In the genomic region with DNA sequence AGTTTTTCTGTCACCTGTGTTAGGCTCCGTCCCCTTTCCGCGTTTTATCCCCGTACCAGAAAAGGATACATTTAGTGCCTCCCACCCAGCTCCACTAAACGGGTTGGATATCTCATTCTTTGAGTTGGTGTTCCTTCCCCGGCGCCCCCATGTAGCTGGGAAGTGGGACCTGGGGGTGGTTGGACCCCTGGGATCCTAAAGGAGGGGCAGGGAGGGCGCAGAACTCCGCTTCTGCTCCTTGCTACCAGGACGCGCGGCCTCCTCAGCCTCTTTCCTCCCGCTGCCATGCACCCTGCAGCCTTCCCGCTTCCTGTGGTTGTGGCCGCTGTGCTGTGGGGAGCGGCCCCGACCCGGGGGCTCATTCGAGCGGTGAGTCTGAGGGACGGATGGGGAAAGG, we compare ENCODE assay signal across 7 cellular contexts. TPM values are rescaled to one million over a fixed set of nuclear protein-coding genes. Genes with fewer than 3 reads are reported as not detected.
A peak's percentile ranks its signal among the peaks of the same experiment; 100 is the strongest.
DNase-seq lines count a peak whose midpoint lies in the region; ATAC-seq and TF ChIP-seq lines count a peak whose summit lies in the region.

No MANE protein-coding gene starts in this region.

- H3K9ac ChIP-seq in IMR-90 (ENCODE audit: low read depth, low read length): peak overlapping the region; percentile 84
- H3K9ac ChIP-seq in trophoblast cell (ENCODE audit: low read length): peak overlapping the region; percentile 91

- intact Hi-C loops in IMR-90 (cut with micrococcal nuclease): loop anchor here (1.0 kb wide), 1 partner anchor 31 kb away; no protein-coding TSS in a partner anchor
- intact Hi-C loops in activated CD8-positive, alpha-beta T cell treated with anti-CD3 and anti-CD28 coated beads for 36 hours (cut with micrococcal nuclease): no loop called here

- H3K9me3 Mint-ChIP-seq in activated CD8-positive, alpha-beta T cell treated with anti-CD3 and anti-CD28 coated beads for 36 hours: no peaks in the 10 kb centered on the region

- H3K4me2 ChIP-seq in IMR-90 (ENCODE audit: low read depth, low read length) (peak overlapping the region; percentile 72), trophoblast cell (ENCODE audit: low read length) (peak overlapping the region; percentile 93)

- ATAC-seq in IMR-90 (ENCODE audit: low read depth): no peak
- no peak for ATAC-seq in activated CD8-positive, alpha-beta T cell treated with anti-CD3 and anti-CD28 coated beads for 36 hours
- no peak for ATAC-seq in HG02623 (IDR thresholded peaks at IDR 0.05; ENCODE audit: unreplicated experiment)
- no peak for ATAC-seq in GM18519 (IDR thresholded peaks at IDR 0.05; ENCODE audit: low FRiP score, unreplicated experiment)

- H3K27ac Mint-ChIP-seq in activated CD8-positive, alpha-beta T cell treated with anti-CD3 and anti-CD28 coated beads for 36 hours: peak overlapping the region; percentile 98

- peak overlapping the region; percentile 72 for H4K5ac ChIP-seq in IMR-90 (ENCODE audit: low read depth, low read length)

- H3K27ac ChIP-seq in IMR-90 (ENCODE audit: insufficient read depth, low read length) (peak overlapping the region; percentile 78), esophagus (ENCODE audit: low read depth in 2 of 2, low read length in 1 of 2) (peak overlapping the region; percentile 90 to 99), trophoblast cell (ENCODE audit: low read depth, low read length) (peak overlapping the region; percentile 97)

- H3K27me3 Mint-ChIP-seq in activated CD8-positive, alpha-beta T cell treated with anti-CD3 and anti-CD28 coated beads for 36 hours: no peaks in the 10 kb centered on the region

- peaks cover 80% of the 10 kb centered on the region for H3K36me3 Mint-ChIP-seq in activated CD8-positive, alpha-beta T cell treated with anti-CD3 and anti-CD28 coated beads for 36 hours (ENCODE audit: low read depth)

- TF ChIP-seq CTCF in IMR-90 (conservative IDR thresholded peaks at IDR 0.05; ENCODE audit: low read depth, low read length): no peak
- no peak for TF ChIP-seq CTCF in activated CD8-positive, alpha-beta T cell treated with anti-CD3 and anti-CD28 coated beads for 36 hours (IDR thresholded peaks at IDR 0.05)

- BruUV-seq in IMR-90 (replicated peaks; lab: Mats Ljungman, UMichigan): TSS peak; percentile 83

- H2AK5ac ChIP-seq in IMR-90 (ENCODE audit: low read depth, low read length) (peak overlapping the region; percentile 93), trophoblast cell (ENCODE audit: low read length) (peak overlapping the region; percentile 95)

- peaks cover 15% of the 10 kb centered on the region; the same call in 1 of the 2 replicates for H3K9me1 ChIP-seq in IMR-90 (ENCODE audit: insufficient read depth, low read length)

- H2AK9ac ChIP-seq in IMR-90 (replicated peaks; ENCODE audit: low read depth, low read length, poor library complexity): peak overlapping the region; percentile 99

- TF ChIP-seq POLR2A in IMR-90 (IDR thresholded peaks at IDR 0.05; ENCODE audit: low read depth, low read length): peak; percentile 8

- H4K91ac ChIP-seq in IMR-90 (ENCODE audit: insufficient read depth, low read depth, low read length) (peak overlapping the region; percentile 83; the same call in 1 of the 2 replicates), trophoblast cell (ENCODE audit: low read depth, low read length) (peak overlapping the region; percentile 88)

- peaks cover 18% of the 10 kb centered on the region for H3K79me2 ChIP-seq in trophoblast cell (ENCODE audit: control insufficient read depth, insufficient read depth, low read length, poor library complexity)

- TF ChIP-seq RAD21 in IMR-90 (IDR thresholded peaks at IDR 0.05; ENCODE audit: low read length): no peak

- H3K4ac ChIP-seq in IMR-90 (ENCODE audit: low read depth, low read length) (peak overlapping the region; percentile 92), trophoblast cell (ENCODE audit: low read depth, low read length) (peak overlapping the region; percentile 90)

- H3K18ac ChIP-seq in IMR-90 (ENCODE audit: low read depth, low read length) (no peak overlapping the region), trophoblast cell (ENCODE audit: low read length) (peak overlapping the region; percentile 80)

- dilution Hi-C loops in IMR-90 (cut with HindIII; ENCODE audit: low sequenced_read_pairs, unreplicated experiment): no loop called here

- H3K4me1 Mint-ChIP-seq in activated CD8-positive, alpha-beta T cell treated with anti-CD3 and anti-CD28 coated beads for 36 hours (ENCODE audit: low read depth): peaks cover 63% of the 10 kb centered on the region

- POLR2A ChIA-PET in IMR-90 (lab: Charles Lee; ENCODE audit: unreplicated experiment): interaction anchor here (0.6 to 2.0 kb wide), 2 partner anchors 8 to 26 kb away, joined by 3 to 14 read pairs; a partner anchor contains a TSS
- POLR2A ChIA-PET in activated CD8-positive, alpha-beta T cell treated with anti-CD3 and anti-CD28 coated beads for 36 hours (lab: Charles Lee): interaction anchor here (0.8 to 20.8 kb wide), 19 partner anchors 7 to 237 kb away, joined by 3 to 627 read pairs (median 7); a partner anchor contains a TSS

- H2BK12ac ChIP-seq in trophoblast cell (ENCODE audit: low read length): peak overlapping the region; percentile 38

- H2BK20ac ChIP-seq in IMR-90 (ENCODE audit: low read depth, low read length): no peak overlapping the region

- H2BK120ac ChIP-seq in IMR-90 (ENCODE audit: low read depth, low read length): peak overlapping the region; percentile 50; the same call in 1 of the 2 replicates
- peak overlapping the region; percentile 81 for H2BK120ac ChIP-seq in trophoblast cell (ENCODE audit: insufficient read depth, low read length, poor library complexity)

- peak overlapping the region; percentile 97 for H3K4me3 Mint-ChIP-seq in activated CD8-positive, alpha-beta T cell treated with anti-CD3 and anti-CD28 coated beads for 36 hours

- DNase-seq in IMR-90 (no peak), trophoblast cell (no peak), NCI-H446 (lab: John Stamatoyannopoulos, UW) (no peak)
- peak; percentile 64 for DNase-seq in activated CD8-positive, alpha-beta T cell treated with anti-CD3 and anti-CD28 coated beads for 36 hours

- H2AFZ ChIP-seq in IMR-90 (replicated peaks; ENCODE audit: low read length, poor library complexity) (peak overlapping the region; percentile 89), trophoblast cell (ENCODE audit: insufficient read depth, low read length, poor library complexity) (peak overlapping the region; percentile 20)

- H3K4me3 ChIP-seq in IMR-90 (ENCODE audit: insufficient read depth, low read depth, low read length): peak overlapping the region; percentile 68
- peak overlapping the region; percentile 76 to 83 for H3K4me3 ChIP-seq in esophagus (ENCODE audit: low read depth in 1 of 2, low read length in 2 of 2)
- peak overlapping the region; percentile 85 for H3K4me3 ChIP-seq in trophoblast cell (ENCODE audit: low read depth, low read length)

- H3K23ac ChIP-seq in IMR-90 (ENCODE audit: low read depth, low read length): peak overlapping the region; percentile 79
- H3K23ac ChIP-seq in trophoblast cell (ENCODE audit: low read length): no peak overlapping the region

- H4K8ac ChIP-seq in IMR-90 (ENCODE audit: low read depth in 2 of 2, low read length in 2 of 2): peak overlapping the region; percentile 82 to 99
- H4K8ac ChIP-seq in trophoblast cell (ENCODE audit: low read depth, low read length): peak overlapping the region; percentile 92

- CTCF ChIA-PET in IMR-90 (lab: Yijun Ruan, JAX): interaction anchor here (1.6 kb wide), 1 partner anchor 27 kb away, joined by 3 read pairs; a partner anchor contains a TSS
- CTCF ChIA-PET in activated CD8-positive, alpha-beta T cell treated with anti-CD3 and anti-CD28 coated beads for 36 hours (lab: Charles Lee): interaction anchor here (0.8 to 3.1 kb wide), 7 partner anchors 8 to 40 kb away, joined by 3 to 24 read pairs (median 4); a partner anchor contains a TSS

- WGBS in IMR-90 (ENCODE audit: extremely low coverage in 2 of 2, insufficient read length in 1 of 2), 2 experiments: no CpG with 5 or more reads among the region's 21 CpGs
- WGBS in esophagus, 2 donors: 1% methylated on average over 20 to 21 of the region's 21 CpGs
- no CpG with 5 or more reads among the region's 21 CpGs for WGBS in trophoblast cell (ENCODE audit: extremely low coverage, insufficient coverage, insufficient read length)

- H3K27me3 ChIP-seq in IMR-90 (ENCODE audit: control insufficient read depth, insufficient read depth, low read length) (no peaks in the 10 kb centered on the region), esophagus (ENCODE audit: control insufficient read depth in 1 of 2, insufficient read depth in 2 of 2, low read length in 2 of 2) (no peaks in the 10 kb centered on the region), trophoblast cell (ENCODE audit: insufficient read depth, low read length) (no peaks in the 10 kb centered on the region)

- H3K14ac ChIP-seq in IMR-90 (replicated peaks; ENCODE audit: low read depth, low read length) (peak overlapping the region; percentile 69), trophoblast cell (ENCODE audit: low read length) (peak overlapping the region; percentile 95)

- H3K56ac ChIP-seq in IMR-90 (ENCODE audit: extremely low read depth, insufficient read depth, low read length): peak overlapping the region; percentile 90

- H2BK15ac ChIP-seq in IMR-90 (ENCODE audit: low read depth, low read length): no peak overlapping the region

- in situ Hi-C loops in IMR-90 (cut with MboI; ENCODE audit: low sequenced_read_pairs): no loop called here

- H3K4me1 ChIP-seq in IMR-90 (ENCODE audit: control insufficient read depth, insufficient read depth, low read length) (peaks cover 17% of the 10 kb centered on the region), esophagus (ENCODE audit: control insufficient read depth in 2 of 2, insufficient read depth in 2 of 2, low read length in 1 of 2) (peaks cover 8 to 13% of the 10 kb centered on the region in 2 donors), trophoblast cell (ENCODE audit: control insufficient read depth in 1 of 2, insufficient read depth in 2 of 2, low read length in 2 of 2) (peaks cover 19 to 23% of the 10 kb centered on the region in 2 experiments)

- peaks cover 44% of the 10 kb centered on the region for H4K20me1 ChIP-seq in IMR-90 (ENCODE audit: insufficient read depth, low read length)

- H3K36me3 ChIP-seq in IMR-90 (ENCODE audit: control insufficient read depth, insufficient read depth, low read length) (peaks cover 48% of the 10 kb centered on the region), esophagus (ENCODE audit: control insufficient read depth in 2 of 2, insufficient read depth in 2 of 2, low read length in 1 of 2) (peaks cover 5 to 39% of the 10 kb centered on the region in 2 donors), trophoblast cell (ENCODE audit: control insufficient read depth in 1 of 2, insufficient read depth in 2 of 2, low read length in 2 of 2) (peaks cover 47 to 61% of the 10 kb centered on the region in 2 experiments)

- H2BK5ac ChIP-seq in IMR-90 (ENCODE audit: low read depth, low read length, poor library complexity, severe bottlenecking): peak overlapping the region; percentile 55
- peak overlapping the region; percentile 55 for H2BK5ac ChIP-seq in trophoblast cell (ENCODE audit: low read depth, low read length, poor library complexity)

- H3K9me3 ChIP-seq in IMR-90 (ENCODE audit: control insufficient read depth, insufficient read depth, low read length): no peaks in the 10 kb centered on the region
- no peaks in the 10 kb centered on the region for H3K9me3 ChIP-seq in esophagus (ENCODE audit: control insufficient read depth in 2 of 2, insufficient read depth in 1 of 2, low read depth in 1 of 2, low read length in 1 of 2)
- H3K9me3 ChIP-seq in trophoblast cell (ENCODE audit: insufficient read depth, low read depth, low read length): no peaks in the 10 kb centered on the region

- peaks cover 22 to 65% of the 10 kb centered on the region in 2 experiments; a peak in 3 of 4 replicates for H3K79me1 ChIP-seq in IMR-90 (ENCODE audit: low read depth in 1 of 2, low read length in 2 of 2)
- H3K79me1 ChIP-seq in trophoblast cell (ENCODE audit: low read length): peaks cover 13% of the 10 kb centered on the region

- peak overlapping the region; percentile 87 for H4K12ac ChIP-seq in trophoblast cell (ENCODE audit: low read depth, low read length)

RNA-seq across cellular contexts. Expression of a gene that starts 0.6 kb away (rescaled TPM):
- 13.1 and 13.3 TPM in 2 replicates for total RNA-seq in IMR-90 (2012; rRNA removed)
- polyA plus RNA-seq in IMR-90 (2012; rRNA removed): 79.5 and 83.6 TPM in 2 replicates
- 41.9 and 55.4 TPM in 2 replicates for polyA plus RNA-seq in IMR-90 (2012; cell fraction: cytosol; rRNA removed)
- polyA plus RNA-seq in IMR-90 (2012; cell fraction: nucleus; rRNA removed; ENCODE audit: low replicate concordance): 69.1 and 86.3 TPM in 2 replicates
- 100 to 1,000 TPM; 144 to 152 TPM for total RNA-seq in activated CD8-positive, alpha-beta T cell treated with anti-CD3 and anti-CD28 coated beads for 36 hours
- 100 to 1,000 TPM in 1 of 2 donors, 10 to 100 TPM in 1; 79.5 to 149 TPM for polyA plus RNA-seq in esophagus
- 113 and 122 TPM in 2 replicates for polyA plus RNA-seq in trophoblast cell (2013)

RNA-seq across cellular contexts. Expression of a gene that starts 0.8 kb away (rescaled TPM):
- 30.8 and 35.0 TPM in 2 replicates for total RNA-seq in IMR-90 (2012; rRNA removed)
- polyA plus RNA-seq in IMR-90 (2012; rRNA removed) (62.2 and 68.2 TPM in 2 replicates), esophagus (10 to 100 TPM; 18.3 to 43.4 TPM)
- 58.3 and 80.2 TPM in 2 replicates for polyA plus RNA-seq in IMR-90 (2012; cell fraction: cytosol; rRNA removed)
- 29.2 and 53.6 TPM in 2 replicates for polyA plus RNA-seq in IMR-90 (2012; cell fraction: nucleus; rRNA removed; ENCODE audit: low replicate concordance)
- 10 to 100 TPM; 80.8 to 87.0 TPM for total RNA-seq in activated CD8-positive, alpha-beta T cell treated with anti-CD3 and anti-CD28 coated beads for 36 hours
- 36.6 and 37.7 TPM in 2 replicates for polyA plus RNA-seq in trophoblast cell (2013)

RNA-seq across cellular contexts. Expression of a gene that starts 7.7 kb away (rescaled TPM):
- 348 and 432 TPM in 2 replicates for total RNA-seq in IMR-90 (2012; rRNA removed)
- polyA plus RNA-seq in IMR-90 (2012; rRNA removed): 1,671 and 2,152 TPM in 2 replicates
- polyA plus RNA-seq in IMR-90 (2012; cell fraction: cytosol; rRNA removed): 2,723 and 2,770 TPM in 2 replicates
- polyA plus RNA-seq in IMR-90 (2012; cell fraction: nucleus; rRNA removed; ENCODE audit: low replicate concordance): 690 and 857 TPM in 2 replicates
- 1,000 to 10,000 TPM; 1,726 to 1,759 TPM for total RNA-seq in activated CD8-positive, alpha-beta T cell treated with anti-CD3 and anti-CD28 coated beads for 36 hours
- 100 to 1,000 TPM; 371 to 761 TPM for polyA plus RNA-seq in esophagus
- 1,571 and 1,587 TPM in 2 replicates for polyA plus RNA-seq in trophoblast cell (2013)

RNA-seq across cellular contexts. Expression of a gene that starts 8.5 kb away (rescaled TPM):
- not detected in 2 replicates for total RNA-seq in IMR-90 (2012; rRNA removed)
- polyA plus RNA-seq in IMR-90 (2012; rRNA removed) (not detected in 2 replicates), esophagus (under 1 TPM; 0.02 to 0.12 TPM)
- polyA plus RNA-seq in IMR-90 (2012; cell fraction: cytosol; rRNA removed): 0.03 TPM in 1 of 2 replicates, not detected in the other
- polyA plus RNA-seq in IMR-90 (2012; cell fraction: nucleus; rRNA removed; ENCODE audit: low replicate concordance): not detected in 2 replicates
- not detected for total RNA-seq in activated CD8-positive, alpha-beta T cell treated with anti-CD3 and anti-CD28 coated beads for 36 hours
- polyA plus RNA-seq in trophoblast cell (2013): 0.05 and 0.14 TPM in 2 replicates

RNA-seq across cellular contexts. Expression of a gene that starts 10.3 kb away (rescaled TPM):
- 1.4 TPM in 2 replicates for total RNA-seq in IMR-90 (2012; rRNA removed)
- polyA plus RNA-seq in IMR-90 (2012; rRNA removed) (4.2 and 5.1 TPM in 2 replicates), esophagus (10 to 100 TPM in 1 of 2 donors, 1 to 10 TPM in 1; 1.7 to 10.8 TPM)
- 1.6 and 2.8 TPM in 2 replicates for polyA plus RNA-seq in IMR-90 (2012; cell fraction: cytosol; rRNA removed)
- 52.7 and 54.4 TPM in 2 replicates for polyA plus RNA-seq in IMR-90 (2012; cell fraction: nucleus; rRNA removed; ENCODE audit: low replicate concordance)
- total RNA-seq in activated CD8-positive, alpha-beta T cell treated with anti-CD3 and anti-CD28 coated beads for 36 hours: 10 to 100 TPM; 31.3 to 34.0 TPM
- polyA plus RNA-seq in trophoblast cell (2013): 5.6 and 5.8 TPM in 2 replicates

Comparison
In these comparisons a context has a peak if more than half of its experiments do, and no peak if none do; other contexts are left out.
1. RNA of a gene that starts 0.6 kb away (total RNA-seq): 144 to 152 TPM in activated CD8-positive, alpha-beta T cell treated with anti-CD3 and anti-CD28 coated beads for 36 hours; 13.1 to 13.3 TPM in IMR-90; every median in the first group is over 10 times any median in the second.
2. Peak in every context shown above with its lines, with median percentiles within 50 percentile points of each other: H3K27ac ChIP-seq and H3K4me3 ChIP-seq.